ENCODE assay signal across 21 cellular contexts in genomic region chr18:69220529-69220928, GRCh38.
DNase-seq lines count a peak whose midpoint lies in the region; ATAC-seq, FAIRE-seq and TF ChIP-seq lines count a peak whose summit lies in the region.
"Had no signal": no experiment of that assay in that cellular context is flagged by ENCODE, and none has a peak within 500 bp of the region (broad histone marks: within the 10 kb centered on the region; RNA-seq: fewer than 3 reads in every experiment).

No MANE protein-coding gene starts in this region.

- peak overlapping the region; percentile 74 to 91 (median 83) for H3K27ac Mint-ChIP-seq in nephron
- H3K27ac Mint-ChIP-seq: CD14-positive monocyte; CD4-positive, alpha-beta memory T cell; HFFc6 had no signal

- H3K27ac ChIP-seq in HepG2 (ENCODE audit: extremely low read length, insufficient read depth, low read length) (no peak overlapping the region), right lobe of liver (no peak overlapping the region), hepatocyte (no peak overlapping the region)
- H3K27ac ChIP-seq: BLaER1 had no signal

- no peaks in the 10 kb centered on the region for H4K20me1 ChIP-seq in HepG2 (ENCODE audit: insufficient read depth, low read length)
- no peaks in the 10 kb centered on the region for H4K20me1 ChIP-seq in hepatocyte (ENCODE audit: insufficient read depth, poor library complexity, severe bottlenecking)
- H4K20me1 ChIP-seq: BLaER1 had no signal

- no peaks in the 10 kb centered on the region for H3K9me2 ChIP-seq in hepatocyte (replicated peaks; ENCODE audit: insufficient read depth)

- H3K4me3 ChIP-seq in HepG2 (replicated peaks in 1 of 3; ENCODE audit: insufficient read depth in 1 of 3, low read depth in 2 of 3, low read length in 3 of 3) = no peak overlapping the region
- H3K4me3 ChIP-seq in right lobe of liver = no peak overlapping the region
- H3K4me3 ChIP-seq in hepatocyte = no peak overlapping the region
- no peak overlapping the region for H3K4me3 ChIP-seq in lower leg skin (ENCODE audit: low read depth, poor library complexity, severe bottlenecking)
- H3K4me3 ChIP-seq: BLaER1, GM12878, K562 had no signal

- peak; percentile 76 for ATAC-seq in HepG2
- ATAC-seq in right lobe of liver = no peak
- ATAC-seq in HG03565 (IDR thresholded peaks at IDR 0.05; ENCODE audit: unreplicated experiment) = no peak
- ATAC-seq: GM12878, HCT116, K562 had no signal

- BruUV-seq in HepG2 (replicated peaks; lab: Mats Ljungman, UMichigan) = no TSS peak

- no peaks in the 10 kb centered on the region for H3K36me3 Mint-ChIP-seq in nephron (ENCODE audit: low read depth)
- H3K36me3 Mint-ChIP-seq: CD14-positive monocyte; CD4-positive, alpha-beta memory T cell had no signal

- no peak overlapping the region for H2AFZ ChIP-seq in HepG2 (ENCODE audit: low read length)
- no peak overlapping the region for H2AFZ ChIP-seq in hepatocyte

- peak overlapping the region in 2 of 3 experiments; percentile 36 to 62 for H3K4me3 Mint-ChIP-seq in nephron
- H3K4me3 Mint-ChIP-seq: CD14-positive monocyte; CD4-positive, alpha-beta memory T cell; HFFc6 had no signal

- TF ChIP-seq CTCF in HepG2 (CRISPR knock-in tag; IDR thresholded peaks at IDR 0.05) (no peak), right lobe of liver (IDR thresholded peaks at IDR 0.05) (no peak), hepatocyte (IDR thresholded peaks at IDR 0.05; ENCODE audit: poor library complexity) (no peak), nephron (IDR thresholded peaks at IDR 0.05; ENCODE audit: unreplicated experiment in 3 of 3) (no peak), lower leg skin (IDR thresholded peaks at IDR 0.05) (no peak)

- CTCF ChIA-PET in HepG2 (lab: Yijun Ruan, JAX; ENCODE audit: low intra/inter-chr PET ratio, low total read pairs) = no interaction called here

- peak; percentile 2 for DNase-seq in HepG2 (ENCODE audit: low spot score)
- no peak for DNase-seq in right lobe of liver
- DNase-seq in hepatocyte (ENCODE audit: low spot score) = peak; percentile 7
- no peak for DNase-seq in lower leg skin (ENCODE audit: low spot score in 2 of 2)
- DNase-seq in NCI-H128 (lab: John Stamatoyannopoulos, UW; ENCODE audit: unreplicated experiment) = no peak
- DNase-seq in activated naive CD4-positive, alpha-beta T cell (lab: John Stamatoyannopoulos, UW) = no peak
- DNase-seq: 8988T; CD4-positive, alpha-beta memory T cell; DMS153; DND-41; EL; HFFc6; IMR-90 had no signal

- 39% methylated on average over 6 of the region's 6 CpGs for WGBS in HepG2 (ENCODE audit: low lambda C conversion rate)
- WGBS in right lobe of liver (ENCODE audit: insufficient coverage, low coverage, low lambda C conversion rate, missing lambda C conversion rate) = 64% methylated on average over 6 of the region's 6 CpGs
- WGBS in hepatocyte (ENCODE audit: low lambda C conversion rate, missing lambda C conversion rate) = 74% methylated on average over 6 of the region's 6 CpGs
- 93 to 95% methylated on average over 6 of the region's 6 CpGs for WGBS in lower leg skin, 2 donors

- FAIRE-seq in HepG2 (lab: Jason Lieb, UNC) = no peak
- FAIRE-seq: GM12878, H54, K562 had no signal

- in situ Hi-C loops in HepG2 (cut with HindIII; ENCODE audit: extremely low pct_ligation_motif_present, low pct_unique_long_range_greater_than_20kb) = no loop called here

- H3K79me2 ChIP-seq in HepG2 (ENCODE audit: insufficient read depth, low read length) (no peaks in the 10 kb centered on the region), hepatocyte (no peaks in the 10 kb centered on the region)

- POLR2A ChIA-PET in HepG2 (lab: Yijun Ruan, JAX) = no interaction called here

- H3K9ac ChIP-seq in HepG2 (ENCODE audit: insufficient read depth, low read depth, low read length) = no peak overlapping the region
- H3K9ac ChIP-seq: BLaER1 had no signal

- no peaks in the 10 kb centered on the region for H3K9me3 ChIP-seq in HepG2 (ENCODE audit: low read length)
- H3K9me3 ChIP-seq in right lobe of liver = no peaks in the 10 kb centered on the region
- H3K9me3 ChIP-seq in hepatocyte (ENCODE audit: low read depth) = no peaks in the 10 kb centered on the region
- H3K9me3 ChIP-seq: BLaER1 had no signal

- no peaks in the 10 kb centered on the region for H3K9me3 Mint-ChIP-seq in nephron
- H3K9me3 Mint-ChIP-seq: CD4-positive, alpha-beta memory T cell had no signal

- TF ChIP-seq RAD21 in HepG2 (CRISPR knock-in tag; IDR thresholded peaks at IDR 0.05) = no peak

- peaks cover 30% of the 10 kb centered on the region for H3K4me1 Mint-ChIP-seq in nephron
- H3K4me1 Mint-ChIP-seq: CD14-positive monocyte; CD4-positive, alpha-beta memory T cell had no signal

- H3K27me3 ChIP-seq in HepG2 (ENCODE audit: control insufficient read depth in 1 of 2, insufficient read depth in 2 of 2, low read length in 2 of 2) = no peaks in the 10 kb centered on the region; a peak in 1 of 5 replicates
- H3K27me3 ChIP-seq in right lobe of liver = no peaks in the 10 kb centered on the region
- no peaks in the 10 kb centered on the region for H3K27me3 ChIP-seq in hepatocyte
- H3K27me3 ChIP-seq: BLaER1 had no signal

- no peak overlapping the region; the same call in 1 of the 2 replicates for H3K4me2 ChIP-seq in HepG2 (ENCODE audit: low read depth, low read length)
- no peak overlapping the region for H3K4me2 ChIP-seq in hepatocyte
- H3K4me2 ChIP-seq: BLaER1 had no signal

- TF ChIP-seq POLR2A in HepG2 (IDR thresholded peaks at IDR 0.05; ENCODE audit: insufficient read depth in 1 of 2, low read depth in 2 of 2, low read length in 2 of 2) (no peak), right lobe of liver (IDR thresholded peaks at IDR 0.05) (no peak), lower leg skin (IDR thresholded peaks at IDR 0.05) (no peak)

- H3K4me1 ChIP-seq in HepG2 (ENCODE audit: insufficient read depth, low read length) (no peaks in the 10 kb centered on the region), right lobe of liver (no peaks in the 10 kb centered on the region), hepatocyte (ENCODE audit: insufficient read depth) (no peaks in the 10 kb centered on the region)
- H3K4me1 ChIP-seq: BLaER1 had no signal

- intact Hi-C loops in HepG2 (cut with micrococcal nuclease; ENCODE audit: unreplicated experiment) (no loop called here), right lobe of liver (cut with DNase I) (no loop called here), lower leg skin (cut with DNase I; ENCODE audit: low total_unique reads) (no loop called here)

- no peak for TF ChIP-seq EP300 in HepG2 (IDR thresholded peaks at IDR 0.05; ENCODE audit: low read depth in 2 of 2, low read length in 2 of 2)
- TF ChIP-seq EP300 in HepG2 (CRISPR knock-in tag; IDR thresholded peaks at IDR 0.05; ENCODE audit: borderline replicate concordance) = no peak

- H3K27me3 Mint-ChIP-seq in nephron (ENCODE audit: low read depth) = no peaks in the 10 kb centered on the region
- H3K27me3 Mint-ChIP-seq: CD4-positive, alpha-beta memory T cell had no signal

- H3K36me3 ChIP-seq in HepG2 (replicated peaks in 1 of 2; ENCODE audit: control insufficient read depth in 1 of 2, insufficient read depth in 2 of 2, low read length in 2 of 2) (no peaks in the 10 kb centered on the region), right lobe of liver (no peaks in the 10 kb centered on the region), hepatocyte (replicated peaks; ENCODE audit: insufficient read depth, low read depth) (no peaks in the 10 kb centered on the region)
- H3K36me3 ChIP-seq: BLaER1 had no signal

TF ChIP-seq in HepG2, 621 proteins besides CTCF, POLR2A, EP300 and RAD21:
- TF ChIP-seq ZFY (CRISPR knock-in tag; IDR thresholded peaks at IDR 0.05) (no peak), ZNF383 (CRISPR knock-in tag; IDR thresholded peaks at IDR 0.05; ENCODE audit: borderline replicate concordance) (no peak)

Comparison
In these comparisons a context has a peak if more than half of its experiments do, and no peak if none do; other contexts are left out.
1. DNase-seq: peak in HepG2 (single experiment) and hepatocyte (single experiment); none in right lobe of liver (0 of 3), lower leg skin (0 of 2), NCI-H128 (single experiment) and activated naive CD4-positive, alpha-beta T cell (0 of 4).